ENCODE assay signal across 8 cellular contexts in genomic region chr18:79507546-79508480, GRCh38.
A peak's percentile ranks its signal among the peaks of the same experiment; 100 is the strongest.
DNase-seq lines count a peak whose midpoint lies in the region; ATAC-seq and TF ChIP-seq lines count a peak whose summit lies in the region.

No MANE protein-coding gene starts in this region.

- H3K9me3 Mint-ChIP-seq in CD4-positive, alpha-beta memory T cell, result no peaks in the 10 kb centered on the region

- no peaks in the 10 kb centered on the region for H3K9me3 ChIP-seq in CD4-positive, alpha-beta memory T cell (ENCODE audit: control insufficient read depth in 1 of 2, low read length in 2 of 2)
- no peaks in the 10 kb centered on the region for H3K9me3 ChIP-seq in KOPT-K1 (ENCODE audit: insufficient read depth, low read length, poor library complexity, severe bottlenecking)
- H3K9me3 ChIP-seq in subcutaneous abdominal adipose tissue (ENCODE audit: control insufficient read depth in 5 of 5, low read length in 5 of 5), result no peaks in the 10 kb centered on the region
- no peaks in the 10 kb centered on the region for H3K9me3 ChIP-seq in MM.1S (replicated peaks; ENCODE audit: insufficient read depth, low read length)

- 19 to 24% methylated on average over 45 to 46 of the region's 46 CpGs for WGBS in lower leg skin, 2 donors

- no peak overlapping the region for H3K4me3 ChIP-seq in CD4-positive, alpha-beta memory T cell (ENCODE audit: low read length in 2 of 2)
- H3K4me3 ChIP-seq in lower leg skin (ENCODE audit: low read depth, poor library complexity, severe bottlenecking) (no peak overlapping the region), subcutaneous abdominal adipose tissue (ENCODE audit: low read depth in 1 of 5, low read length in 5 of 5) (peak overlapping the region; percentile 48 to 67 (median 61)), MM.1S (ENCODE audit: low read length) (no peak overlapping the region)

- H3K4me3 Mint-ChIP-seq in CD4-positive, alpha-beta memory T cell, result peak overlapping the region; percentile 26 to 78 (median 66)

- peak overlapping the region; percentile 36 for H3K27ac ChIP-seq in CD4-positive, alpha-beta memory T cell (ENCODE audit: low read depth, low read length)
- H3K27ac ChIP-seq in KOPT-K1 (ENCODE audit: low read depth, low read length, poor library complexity, severe bottlenecking), result peak overlapping the region; percentile 90
- H3K27ac ChIP-seq in subcutaneous abdominal adipose tissue (ENCODE audit: low read depth, low read length), result peak overlapping the region; percentile 93
- no peak overlapping the region for H3K27ac ChIP-seq in MM.1S (ENCODE audit: low read length)

- no peak for TF ChIP-seq CTCF in lower leg skin (IDR thresholded peaks at IDR 0.05)
- no peak for TF ChIP-seq CTCF in MM.1S (IDR thresholded peaks at IDR 0.05; ENCODE audit: low read length)

- peak in 1 of 5 donors; percentile 23 for DNase-seq in CD4-positive, alpha-beta memory T cell
- peak; percentile 85 for DNase-seq in dermis blood vessel endothelial cell
- peak; percentile 60 to 93 for DNase-seq in lower leg skin (ENCODE audit: low spot score in 2 of 2)
- DNase-seq in MM.1S, result no peak
- DNase-seq in HPDE6-E6E7 (ENCODE audit: extremely low spot score), result no peak

- H3K36me3 ChIP-seq in CD4-positive, alpha-beta memory T cell (ENCODE audit: insufficient read depth, low read length), result peaks cover 4% of the 10 kb centered on the region
- H3K36me3 ChIP-seq in KOPT-K1 (ENCODE audit: insufficient read depth, low read length), result no peaks in the 10 kb centered on the region
- H3K36me3 ChIP-seq in subcutaneous abdominal adipose tissue (ENCODE audit: control insufficient read depth in 5 of 5, insufficient read depth in 5 of 5, low read length in 5 of 5), result peaks cover 0 to 18% (median 16%) of the 10 kb centered on the region in 5 donors
- no peaks in the 10 kb centered on the region for H3K36me3 ChIP-seq in MM.1S (replicated peaks; ENCODE audit: insufficient read depth, low read length)

- no peak for TF ChIP-seq POLR2A in lower leg skin (IDR thresholded peaks at IDR 0.05)

- no peaks in the 10 kb centered on the region for H3F3A ChIP-seq in MM.1S (ENCODE audit: insufficient read depth, low read length)

- H3K27me3 Mint-ChIP-seq in CD4-positive, alpha-beta memory T cell, result no peaks in the 10 kb centered on the region

- H2AFZ ChIP-seq in MM.1S (ENCODE audit: low read length), result no peak overlapping the region

- no peak for ATAC-seq in HG03571 (IDR thresholded peaks at IDR 0.05; ENCODE audit: unreplicated experiment)

- no peaks in the 10 kb centered on the region for H3K27me3 ChIP-seq in CD4-positive, alpha-beta memory T cell (ENCODE audit: insufficient read depth, low read length)
- H3K27me3 ChIP-seq in subcutaneous abdominal adipose tissue (ENCODE audit: control insufficient read depth in 5 of 5, insufficient read depth in 4 of 5, low read length in 5 of 5), result no peaks in the 10 kb centered on the region
- H3K27me3 ChIP-seq in MM.1S (replicated peaks; ENCODE audit: insufficient read depth, low read length), result no peaks in the 10 kb centered on the region

- H3K36me3 Mint-ChIP-seq in CD4-positive, alpha-beta memory T cell, result peaks cover 9 to 19% of the 10 kb centered on the region in 2 donors

- intact Hi-C loops in CD4-positive, alpha-beta memory T cell (cut with micrococcal nuclease), result no loop called here
- intact Hi-C loops in lower leg skin (cut with DNase I; ENCODE audit: low total_unique reads), result no loop called here

- H3K79me2 ChIP-seq in MM.1S (ENCODE audit: low read length), result no peaks in the 10 kb centered on the region

- H3K27ac Mint-ChIP-seq in CD4-positive, alpha-beta memory T cell, result peak overlapping the region; percentile 62 to 92 (median 67)

- H3K4me1 Mint-ChIP-seq in CD4-positive, alpha-beta memory T cell, result peaks cover 32 to 61% (median 47%) of the 10 kb centered on the region in 4 donors

- peak overlapping the region; percentile 38 to 80 (median 59) for H3K9ac ChIP-seq in subcutaneous abdominal adipose tissue (ENCODE audit: low read length in 5 of 5)
- H3K9ac ChIP-seq in MM.1S (ENCODE audit: low read length), result no peak overlapping the region

- H3K9me2 ChIP-seq in MM.1S (replicated peaks; ENCODE audit: insufficient read depth, low read length), result no peaks in the 10 kb centered on the region

- peaks cover 48% of the 10 kb centered on the region for H3K4me1 ChIP-seq in CD4-positive, alpha-beta memory T cell (ENCODE audit: insufficient read depth, low read length)
- H3K4me1 ChIP-seq in subcutaneous abdominal adipose tissue (ENCODE audit: control insufficient read depth in 5 of 5, insufficient read depth in 5 of 5, low read length in 5 of 5), result peaks cover 8 to 41% (median 30%) of the 10 kb centered on the region in 5 donors
- H3K4me1 ChIP-seq in MM.1S (ENCODE audit: low read length), result no peaks in the 10 kb centered on the region

- CTCF ChIA-PET in CD4-positive, alpha-beta memory T cell (lab: Charles Lee; ENCODE audit: partially characterized antibody), result interaction anchor here (0.8 to 3.1 kb wide), 4 partner anchors 9 to 127 kb away, joined by 3 to 10 read pairs (median 6); no protein-coding TSS in a partner anchor

- POLR2A ChIA-PET in CD4-positive, alpha-beta memory T cell (lab: Charles Lee; ENCODE audit: partially characterized antibody), result interaction anchor here (1.2 to 3.9 kb wide), 5 partner anchors 10 to 112 kb away, joined by 3 to 17 read pairs (median 6); partner anchors contain the start of gene NFATC1

- H4K20me1 ChIP-seq in MM.1S (ENCODE audit: insufficient read depth, low read length), result no peaks in the 10 kb centered on the region

- H3K4me2 ChIP-seq in MM.1S (ENCODE audit: low read depth, low read length), result no peak overlapping the region

Comparison
In these comparisons a context has a peak if more than half of its experiments do, and no peak if none do; other contexts are left out.
1. DNase-seq: peak in dermis blood vessel endothelial cell (single experiment) and lower leg skin (2 of 2); none in MM.1S (single experiment) and HPDE6-E6E7 (single experiment).
2. H3K4me3 ChIP-seq: peak in subcutaneous abdominal adipose tissue (5 of 5); none in CD4-positive, alpha-beta memory T cell (0 of 2), lower leg skin (single experiment) and MM.1S (single experiment).